In genomic region chr17:72075995-72076677, GRCh38 we compare ENCODE assay signal across 1 cellular context.
TF ChIP-seq lines count a peak whose summit lies in the region.

No MANE protein-coding gene starts in this region.

TF ChIP-seq in liver, 16 proteins besides CTCF, POLR2A, EP300 and RAD21 (continued from another document):
- TF ChIP-seq, protein P1, sequence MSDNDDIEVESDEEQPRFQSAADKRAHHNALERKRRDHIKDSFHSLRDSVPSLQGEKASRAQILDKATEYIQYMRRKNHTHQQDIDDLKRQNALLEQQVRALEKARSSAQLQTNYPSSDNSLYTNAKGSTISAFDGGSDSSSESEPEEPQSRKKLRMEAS (IDR thresholded peaks at IDR 0.05), result peak; percentile 69
TF ChIP-seq in liver: peak in this region for 8.
